ENCODE assay signal across 11 cellular contexts in the genomic region with DNA sequence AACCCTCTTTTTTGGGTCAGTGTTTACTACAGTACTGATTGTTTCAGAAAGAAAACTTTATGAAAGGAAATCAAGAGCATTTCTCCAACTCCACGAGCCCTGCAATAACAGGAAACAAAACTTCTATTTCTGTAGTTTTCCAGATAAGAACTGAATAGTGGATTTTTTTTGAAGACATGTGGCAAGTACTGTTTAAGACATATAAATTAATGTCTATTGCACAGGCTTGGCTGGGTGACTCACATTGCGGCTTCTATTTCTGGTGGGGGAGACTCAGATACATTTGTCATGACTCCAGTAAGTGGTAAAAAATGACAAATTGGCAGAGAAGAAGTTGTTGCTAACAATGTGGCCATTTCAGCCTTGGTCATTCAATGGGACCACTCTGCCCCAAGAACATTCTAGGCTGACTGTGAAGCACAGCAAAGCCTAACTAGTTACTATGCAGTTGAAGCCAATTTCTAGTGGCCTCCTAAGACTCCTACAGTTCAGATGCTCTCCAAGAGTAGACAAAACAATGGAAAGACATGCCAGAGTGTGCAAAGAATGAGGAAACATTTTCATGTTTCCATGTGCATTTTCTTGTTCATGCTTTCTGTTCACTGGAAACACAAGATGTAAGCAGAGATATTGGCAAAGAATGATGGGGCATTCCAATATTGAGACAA.
DNase-seq lines count a peak whose midpoint lies in the region; ATAC-seq, FAIRE-seq and TF ChIP-seq lines count a peak whose summit lies in the region.
"Had no signal": no experiment of that assay in that cellular context is flagged by ENCODE, and none has a peak within 500 bp of the region (broad histone marks: within the 10 kb centered on the region; RNA-seq: fewer than 3 reads in every experiment).

No MANE protein-coding gene starts in this region.

- H3K4me1 ChIP-seq in rectal smooth muscle tissue (ENCODE audit: control insufficient read depth, insufficient read depth, low read length), result no peaks in the 10 kb centered on the region
- H3K4me1 ChIP-seq in endodermal cell (ENCODE audit: control insufficient read depth, insufficient read depth, low read length), result no peaks in the 10 kb centered on the region

- H3K27me3 ChIP-seq in rectal smooth muscle tissue (ENCODE audit: control insufficient read depth, insufficient read depth, low read length) (no peaks in the 10 kb centered on the region), endodermal cell (ENCODE audit: control insufficient read depth, insufficient read depth, low read length, poor library complexity, severe bottlenecking) (peaks cover 11% of the 10 kb centered on the region)

- H3K4me3 Mint-ChIP-seq in endodermal cell, result no peak overlapping the region
- H3K4me3 Mint-ChIP-seq: B cell; stimulated activated memory B cell treated with anti-CD40 and anti-IgM and Interleukin-4, amounts not matched to agents 10 μg/mL and 1 μg/mL and 100 μg/mL, for 72 hours had no signal

- WGBS in endodermal cell (ENCODE audit: insufficient coverage in 1 of 2, insufficient read length in 1 of 2), 2 experiments, result 85 to 100% methylated on average over 1 to 2 of the region's 2 CpGs

- H3K4me1 Mint-ChIP-seq in endodermal cell, result no peaks in the 10 kb centered on the region
- H3K4me1 Mint-ChIP-seq: B cell; stimulated activated memory B cell treated with anti-CD40 and anti-IgM and Interleukin-4, amounts not matched to agents 10 μg/mL and 1 μg/mL and 100 μg/mL, for 72 hours had no signal

- no peak for TF ChIP-seq CTCF in endodermal cell (conservative IDR thresholded peaks at IDR 0.05)

- DNase-seq in activated CD4-positive, alpha-beta T cell treated with anti-CD3 and anti-CD28 coated beads, Interleukin-2, amount 50 U/mL, for 48 hours, result peak; percentile 16 to 36
- no peak for DNase-seq in activated CD4-positive, alpha-beta T cell treated with anti-CD3 and anti-CD28 coated beads, Interleukin-2, amount 50 U/mL, for 4 hours
- peak; percentile 75 for DNase-seq in NOMO-1 treated with DMSO at 0.1 percent for 48 hours (lab: John Stamatoyannopoulos, UW; ENCODE audit: unreplicated experiment)
- DNase-seq in dermis microvascular lymphatic vessel endothelial cell (ENCODE audit: low read depth in 2 of 2), result peak; percentile 52 to 94
- DNase-seq in GM19239 (ENCODE audit: insufficient read length, low spot score), result no peak
- no peak for DNase-seq in endodermal cell
- DNase-seq: NCI-H2081 had no signal

- no peak overlapping the region for H3K4me3 ChIP-seq in rectal smooth muscle tissue (ENCODE audit: low read length)
- H3K4me3 ChIP-seq in endodermal cell (ENCODE audit: low read length), result no peak overlapping the region

- H3K36me3 Mint-ChIP-seq in endodermal cell (ENCODE audit: low read depth), result no peaks in the 10 kb centered on the region
- H3K36me3 Mint-ChIP-seq: stimulated activated memory B cell treated with anti-CD40 and anti-IgM and Interleukin-4, amounts not matched to agents 10 μg/mL and 1 μg/mL and 100 μg/mL, for 72 hours had no signal

- FAIRE-seq in GM19239 (lab: Jason Lieb, UNC), result no peak

- ATAC-seq in GM19455 (IDR thresholded peaks at IDR 0.05; ENCODE audit: unreplicated experiment), result no peak
- ATAC-seq: stimulated activated memory B cell treated with anti-CD40 and anti-IgM and Interleukin-4, amounts not matched to agents 10 μg/mL and 1 μg/mL and 100 μg/mL, for 72 hours had no signal

- H3K36me3 ChIP-seq in rectal smooth muscle tissue (ENCODE audit: control insufficient read depth, insufficient read depth, low read length) (no peaks in the 10 kb centered on the region), endodermal cell (ENCODE audit: control insufficient read depth, insufficient read depth, low read length) (no peaks in the 10 kb centered on the region)

- H3K27ac ChIP-seq in rectal smooth muscle tissue (ENCODE audit: low read depth, low read length) (peak overlapping the region; percentile 3), endodermal cell (ENCODE audit: low read depth, low read length) (no peak overlapping the region)

- peaks cover 37% of the 10 kb centered on the region for H3K27me3 Mint-ChIP-seq in endodermal cell (ENCODE audit: insufficient read depth)

- no peaks in the 10 kb centered on the region for H3K9me3 ChIP-seq in endodermal cell (ENCODE audit: control insufficient read depth, low read length)

- no peak overlapping the region for H3K9ac ChIP-seq in rectal smooth muscle tissue (ENCODE audit: low read length)
- H3K9ac ChIP-seq in endodermal cell (ENCODE audit: extremely low read depth, low read length, poor library complexity, severe bottlenecking), result no peak overlapping the region

- H3K9me3 Mint-ChIP-seq in endodermal cell, result no peaks in the 10 kb centered on the region
- H3K9me3 Mint-ChIP-seq: stimulated activated memory B cell treated with anti-CD40 and anti-IgM and Interleukin-4, amounts not matched to agents 10 μg/mL and 1 μg/mL and 100 μg/mL, for 72 hours had no signal

- no peak overlapping the region for H3K27ac Mint-ChIP-seq in endodermal cell
- H3K27ac Mint-ChIP-seq: B cell; stimulated activated memory B cell treated with anti-CD40 and anti-IgM and Interleukin-4, amounts not matched to agents 10 μg/mL and 1 μg/mL and 100 μg/mL, for 72 hours had no signal

Comparison
In these comparisons a context has a peak if more than half of its experiments do, and no peak if none do; other contexts are left out.
1. DNase-seq: peak in activated CD4-positive, alpha-beta T cell treated with anti-CD3 and anti-CD28 coated beads, Interleukin-2, amount 50 U/mL, for 48 hours (2 of 2), NOMO-1 treated with DMSO at 0.1 percent for 48 hours (single experiment) and dermis microvascular lymphatic vessel endothelial cell (2 of 2); none in activated CD4-positive, alpha-beta T cell treated with anti-CD3 and anti-CD28 coated beads, Interleukin-2, amount 50 U/mL, for 4 hours (0 of 2), GM19239 (single experiment) and endodermal cell (single experiment).